23 cellular contexts compared by ENCODE assay signal in the genomic region with DNA sequence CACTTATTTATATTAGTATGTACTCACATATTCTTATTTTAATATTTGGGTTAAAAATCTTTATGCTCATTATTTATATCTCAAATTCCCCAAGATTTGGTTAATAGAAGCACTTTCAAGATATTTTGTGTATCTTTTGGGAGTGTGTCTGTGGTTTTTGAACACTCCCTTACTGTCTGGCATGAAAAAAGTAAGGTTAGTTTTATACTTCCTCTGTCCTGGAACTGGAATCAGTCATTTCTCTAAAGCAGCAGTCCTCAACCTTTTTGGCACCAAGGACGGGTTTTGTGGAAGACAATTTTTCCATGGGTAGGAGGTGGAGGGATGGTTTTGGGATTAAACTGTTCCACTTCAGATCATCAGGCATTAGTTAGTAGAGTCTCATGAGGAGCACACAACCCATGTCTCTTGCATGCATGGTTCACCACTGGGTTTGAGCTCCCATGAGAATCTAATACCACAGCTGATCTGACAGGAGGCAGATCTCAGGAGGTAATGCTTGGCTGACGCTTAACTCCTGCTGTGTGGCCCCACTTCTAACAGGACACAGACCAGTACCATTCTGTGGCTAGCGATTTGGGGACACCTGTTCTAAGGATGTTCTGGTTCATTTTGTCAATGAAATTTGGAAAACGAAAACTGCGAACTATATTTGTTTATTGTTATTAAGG.
"Had no signal": no experiment of that assay in that cellular context is flagged by ENCODE, and none has a peak within 500 bp of the region (broad histone marks: within the 10 kb centered on the region; RNA-seq: fewer than 3 reads in every experiment).

No MANE protein-coding gene starts in this region.

- H3K4me1 Mint-ChIP-seq: nephron had no signal

- DNase-seq: effector memory CD8-positive, alpha-beta T cell; esophagus squamous epithelium; foreskin fibroblast; head of caudate nucleus; kidney; left cardiac atrium; left ventricle myocardium inferior; lower lobe of right lung; mesenchymal stem cell; midbrain; occipital lobe; pancreas; right cardiac atrium; small intestine; stimulated activated CD4-positive, alpha-beta T cell treated with anti-CD3 and anti-CD28 coated beads, Interleukin-12 subunit alpha, Interleukin-12 subunit beta, amount 100 ng/mL, for 4 hours; stimulated activated naive CD8-positive, alpha-beta T cell treated with anti-CD3 and anti-CD28 coated beads, Interleukin-15, Interleukin-2, amounts not matched to agents 100 U/mL and 50 U/mL, for 24 hours; thyroid gland; upper lobe of left lung; uterus had no signal

- ATAC-seq: effector memory CD8-positive, alpha-beta T cell; left cardiac atrium; lower lobe of right lung; pancreas; right cardiac atrium; stimulated activated naive CD8-positive, alpha-beta T cell treated with anti-CD3 and anti-CD28 coated beads, Interleukin-15, Interleukin-2, amounts not matched to agents 100 U/mL and 50 U/mL, for 24 hours had no signal

- H3K36me3 ChIP-seq: esophagus squamous epithelium, left ventricle myocardium inferior, lower lobe of right lung, pancreas, suprapubic skin, thyroid gland, upper lobe of left lung, uterus had no signal

- H3K9me3 ChIP-seq: esophagus squamous epithelium, lower lobe of right lung, pancreas, suprapubic skin, thyroid gland had no signal

- H3K4me3 Mint-ChIP-seq: effector memory CD8-positive, alpha-beta T cell; nephron had no signal

- H3K27ac ChIP-seq: esophagus squamous epithelium, hepatocyte, left ventricle myocardium inferior, lower lobe of right lung, pancreas, suprapubic skin, thyroid gland, upper lobe of left lung, uterus had no signal

- H3K27me3 ChIP-seq: esophagus squamous epithelium, hepatocyte, pancreas, suprapubic skin, thyroid gland, upper lobe of left lung, uterus had no signal

- H3K27ac Mint-ChIP-seq: effector memory CD8-positive, alpha-beta T cell; nephron; progenitor cell of endocrine pancreas had no signal

- H3K4me3 ChIP-seq: esophagus squamous epithelium, hepatocyte, left ventricle myocardium inferior, lower lobe of right lung, pancreas, suprapubic skin, thyroid gland, upper lobe of left lung, uterus had no signal

- H3K27me3 Mint-ChIP-seq: effector memory CD8-positive, alpha-beta T cell; progenitor cell of endocrine pancreas had no signal

- H3K4me2 ChIP-seq: hepatocyte had no signal

- FAIRE-seq: kidney, pancreas had no signal

- H3K4me1 ChIP-seq: esophagus squamous epithelium, left ventricle myocardium inferior, lower lobe of right lung, pancreas, suprapubic skin, thyroid gland, upper lobe of left lung, uterus had no signal
